Comparison of ENCODE assay signal across 12 cellular contexts in the genomic region with DNA sequence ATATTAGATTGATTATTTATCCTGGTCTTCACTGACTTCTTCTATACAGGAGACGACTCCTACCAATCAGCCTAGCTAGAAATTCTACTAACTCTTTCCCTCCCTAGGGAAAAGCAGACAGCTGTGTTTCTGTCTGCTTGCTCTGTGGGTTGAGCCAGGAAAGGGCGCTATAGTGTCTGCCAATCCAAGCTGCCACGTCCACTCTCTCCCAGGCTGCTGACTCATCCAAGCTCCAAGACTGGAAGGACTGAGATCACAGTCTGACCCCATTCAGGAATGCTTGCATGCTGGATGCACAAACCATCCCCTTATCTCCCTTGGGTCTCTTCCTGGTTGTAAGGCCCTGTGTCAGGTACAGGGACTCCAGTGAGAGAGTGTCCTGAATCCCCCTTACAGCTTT.
A peak's percentile ranks its signal among the peaks of the same experiment; 100 is the strongest.
DNase-seq lines count a peak whose midpoint lies in the region; ATAC-seq, FAIRE-seq and TF ChIP-seq lines count a peak whose summit lies in the region.
"Had no signal": no experiment of that assay in that cellular context is flagged by ENCODE, and none has a peak within 500 bp of the region (broad histone marks: within the 10 kb centered on the region; RNA-seq: fewer than 3 reads in every experiment).

No MANE protein-coding gene starts in this region.

- H3K4me2 ChIP-seq in IMR-90 (ENCODE audit: low read depth, low read length) (no peak overlapping the region), mesendoderm (ENCODE audit: low read length) (no peak overlapping the region)

- CTCF ChIA-PET in IMR-90 (lab: Yijun Ruan, JAX): interaction anchor here (1.1 kb wide), 2 partner anchors 27 to 364 kb away, joined by 3 to 6 read pairs; no protein-coding TSS in a partner anchor

- no peak overlapping the region for H3K9ac ChIP-seq in IMR-90 (ENCODE audit: low read depth, low read length)
- H3K9ac ChIP-seq in mesendoderm (ENCODE audit: low read length): no peak overlapping the region

- H3K79me1 ChIP-seq in IMR-90 (ENCODE audit: low read depth in 1 of 2, low read length in 2 of 2) (no peaks in the 10 kb centered on the region), mesendoderm (ENCODE audit: low read length) (no peaks in the 10 kb centered on the region)

- POLR2A ChIA-PET in IMR-90 (lab: Charles Lee; ENCODE audit: unreplicated experiment): no interaction called here

- H2BK5ac ChIP-seq in IMR-90 (ENCODE audit: low read depth, low read length, poor library complexity, severe bottlenecking) (peak overlapping the region; percentile 59), mesendoderm (ENCODE audit: low read length) (no peak overlapping the region)

- WGBS in IMR-90 (ENCODE audit: extremely low coverage in 2 of 2, insufficient read length in 1 of 2), 2 experiments: no CpG with 5 or more reads among the region's 3 CpGs
- WGBS in mesendoderm (ENCODE audit: extremely low coverage, insufficient coverage, low lambda C conversion rate): no CpG with 5 or more reads among the region's 3 CpGs
- WGBS in small intestine, 3 donors: 55 to 70% (median 70%) methylated on average over 3 of the region's 3 CpGs

- no peak for TF ChIP-seq POLR2A in IMR-90 (IDR thresholded peaks at IDR 0.05; ENCODE audit: low read depth, low read length)

- DNase-seq in COLO668 (lab: John Stamatoyannopoulos, UW; ENCODE audit: unreplicated experiment) (peak; percentile 9), IMR-90 (peak; percentile 97), dedifferentiated amniotic fluid mesenchymal stem cell (ENCODE audit: extremely low spot score) (peak; percentile 72), mesendoderm (peak; percentile 95), GM10266 (ENCODE audit: extremely low spot score) (no peak), NCI-H2196 treated with DMSO at 0.1 percent for 48 hours (lab: John Stamatoyannopoulos, UW; ENCODE audit: unreplicated experiment) (no peak), small intestine (no peak)
- no peak for DNase-seq in activated T-cell treated with anti-CD3 and anti-CD28 coated beads, Interleukin-2, amount 50 U/mL, for 1 hour
- DNase-seq: testis had no signal

- H3K23ac ChIP-seq in IMR-90 (ENCODE audit: low read depth, low read length) (no peak overlapping the region), mesendoderm (ENCODE audit: low read length) (no peak overlapping the region)

- H3K4ac ChIP-seq in IMR-90 (ENCODE audit: low read depth, low read length) (peak overlapping the region; percentile 33; the same call in 1 of the 2 replicates), mesendoderm (ENCODE audit: low read depth, low read length) (no peak overlapping the region)

- peak; percentile 18; the same call in 1 of the 2 replicates for TF ChIP-seq RAD21 in IMR-90 (IDR thresholded peaks at IDR 0.05; ENCODE audit: low read length)

- H3K14ac ChIP-seq in IMR-90 (replicated peaks; ENCODE audit: low read depth, low read length): no peak overlapping the region

- H4K20me1 ChIP-seq in IMR-90 (ENCODE audit: insufficient read depth, low read length): no peaks in the 10 kb centered on the region

- no TSS peak for BruUV-seq in IMR-90 (replicated peaks; lab: Mats Ljungman, UMichigan)

- H3K27me3 ChIP-seq in IMR-90 (ENCODE audit: control insufficient read depth, insufficient read depth, low read length): no peaks in the 10 kb centered on the region
- H3K27me3 ChIP-seq in mesendoderm (ENCODE audit: insufficient read depth, low read length, poor library complexity): no peaks in the 10 kb centered on the region
- peaks cover 0 to 2% of the 10 kb centered on the region in 2 donors for H3K27me3 ChIP-seq in small intestine (ENCODE audit: control insufficient read depth in 2 of 2, insufficient read depth in 2 of 2, low read length in 2 of 2)
- H3K27me3 ChIP-seq: dorsolateral prefrontal cortex, testis had no signal

- H3K4me3 ChIP-seq in IMR-90 (ENCODE audit: insufficient read depth, low read depth, low read length): no peak overlapping the region
- H3K4me3 ChIP-seq in mesendoderm (ENCODE audit: low read length): no peak overlapping the region
- no peak overlapping the region for H3K4me3 ChIP-seq in small intestine (ENCODE audit: low read depth in 1 of 2, low read length in 2 of 2)
- H3K4me3 ChIP-seq: dorsolateral prefrontal cortex, testis had no signal

- H3K9me1 ChIP-seq in IMR-90 (ENCODE audit: insufficient read depth, low read length): no peaks in the 10 kb centered on the region

- dilution Hi-C loops in IMR-90 (cut with HindIII; ENCODE audit: low sequenced_read_pairs, unreplicated experiment): no loop called here

- H2BK15ac ChIP-seq in IMR-90 (ENCODE audit: low read depth, low read length): 0 out of 3 replicates have a peak overlapping the region, but pooled peaks have one; percentile 25
- no peak overlapping the region for H2BK15ac ChIP-seq in mesendoderm (replicated peaks; ENCODE audit: low read depth)

- no peak for FAIRE-seq in small intestine (lab: Jason Lieb, UNC)
- FAIRE-seq: GM18507 had no signal

- H2AK9ac ChIP-seq in IMR-90 (replicated peaks; ENCODE audit: low read depth, low read length, poor library complexity): peak overlapping the region; percentile 37

- H2BK20ac ChIP-seq in IMR-90 (ENCODE audit: low read depth, low read length): peak overlapping the region; percentile 59; the same call in 1 of the 2 replicates

- ATAC-seq in IMR-90 (ENCODE audit: low read depth): peak; percentile 98

- H3K18ac ChIP-seq in IMR-90 (ENCODE audit: low read depth, low read length) (peak overlapping the region; percentile 71; the same call in 1 of the 2 replicates), mesendoderm (ENCODE audit: low read length) (no peak overlapping the region)

- TF ChIP-seq CTCF in IMR-90 (conservative IDR thresholded peaks at IDR 0.05; ENCODE audit: low read depth, low read length) (0 out of 2 replicates have a peak, but pooled peaks have one; percentile 13), GM10266 (IDR thresholded peaks at IDR 0.05; ENCODE audit: control insufficient read depth, insufficient read depth, low read depth, missing control alignments) (no peak)

- in situ Hi-C loops in IMR-90 (cut with MboI; ENCODE audit: low sequenced_read_pairs): no loop called here

- no peaks in the 10 kb centered on the region for H3K79me2 ChIP-seq in mesendoderm (ENCODE audit: control insufficient read depth, insufficient read depth, low read length)

- H3K36me3 ChIP-seq in IMR-90 (ENCODE audit: control insufficient read depth, insufficient read depth, low read length): no peaks in the 10 kb centered on the region
- no peaks in the 10 kb centered on the region for H3K36me3 ChIP-seq in mesendoderm (ENCODE audit: control insufficient read depth, insufficient read depth, low read length)
- no peaks in the 10 kb centered on the region for H3K36me3 ChIP-seq in small intestine (ENCODE audit: control insufficient read depth in 2 of 2, insufficient read depth in 2 of 2, low read length in 2 of 2)

- H3K27ac ChIP-seq in IMR-90 (ENCODE audit: insufficient read depth, low read length) (no peak overlapping the region), mesendoderm (ENCODE audit: low read depth, low read length) (no peak overlapping the region), small intestine (ENCODE audit: low read depth in 1 of 2, low read length in 1 of 2) (no peak overlapping the region)
- H3K27ac ChIP-seq: dorsolateral prefrontal cortex, testis had no signal

- H4K5ac ChIP-seq in IMR-90 (ENCODE audit: low read depth, low read length): peak overlapping the region; percentile 30; the same call in 1 of the 2 replicates
- no peak overlapping the region for H4K5ac ChIP-seq in mesendoderm (ENCODE audit: low read length)

- intact Hi-C loops in IMR-90 (cut with micrococcal nuclease): no loop called here

- H2BK120ac ChIP-seq in IMR-90 (ENCODE audit: low read depth, low read length): peak overlapping the region; percentile 68; the same call in 1 of the 2 replicates
- H2BK120ac ChIP-seq in mesendoderm (ENCODE audit: low read depth, low read length): no peak overlapping the region

- H3K4me1 ChIP-seq in IMR-90 (ENCODE audit: control insufficient read depth, insufficient read depth, low read length) (peaks cover 2% of the 10 kb centered on the region; the same call in 1 of the 2 replicates), mesendoderm (ENCODE audit: control insufficient read depth, low read depth, low read length) (no peaks in the 10 kb centered on the region), small intestine (ENCODE audit: control insufficient read depth in 2 of 2, insufficient read depth in 1 of 2, low read depth in 1 of 2, low read length in 1 of 2) (no peaks in the 10 kb centered on the region)
- H3K4me1 ChIP-seq: Caco-2, testis had no signal

- H2AFZ ChIP-seq in IMR-90 (replicated peaks; ENCODE audit: low read length, poor library complexity): peak overlapping the region; percentile 74

- H2AK5ac ChIP-seq in IMR-90 (ENCODE audit: low read depth, low read length) (no peak overlapping the region), mesendoderm (ENCODE audit: low read length) (no peak overlapping the region)

- H4K8ac ChIP-seq in IMR-90 (ENCODE audit: low read depth in 2 of 2, low read length in 2 of 2) (peak overlapping the region in 1 of 2 experiments; percentile 84; a peak in 2 of 4 replicates), mesendoderm (ENCODE audit: low read depth, low read length) (no peak overlapping the region)

- no peaks in the 10 kb centered on the region for H3K9me3 ChIP-seq in IMR-90 (ENCODE audit: control insufficient read depth, insufficient read depth, low read length)
- H3K9me3 ChIP-seq in small intestine (ENCODE audit: control insufficient read depth, low read depth): no peaks in the 10 kb centered on the region
- H3K9me3 ChIP-seq: testis had no signal

- H3K56ac ChIP-seq in IMR-90 (ENCODE audit: extremely low read depth, insufficient read depth, low read length): no peak overlapping the region
- no peak overlapping the region for H3K56ac ChIP-seq in mesendoderm (ENCODE audit: low read length)

- H4K91ac ChIP-seq in IMR-90 (ENCODE audit: insufficient read depth, low read depth, low read length): no peak overlapping the region

TF ChIP-seq in IMR-90, 13 proteins besides CTCF, POLR2A, EP300 and RAD21 (continues in another document):
- TF ChIP-seq, protein P1, sequence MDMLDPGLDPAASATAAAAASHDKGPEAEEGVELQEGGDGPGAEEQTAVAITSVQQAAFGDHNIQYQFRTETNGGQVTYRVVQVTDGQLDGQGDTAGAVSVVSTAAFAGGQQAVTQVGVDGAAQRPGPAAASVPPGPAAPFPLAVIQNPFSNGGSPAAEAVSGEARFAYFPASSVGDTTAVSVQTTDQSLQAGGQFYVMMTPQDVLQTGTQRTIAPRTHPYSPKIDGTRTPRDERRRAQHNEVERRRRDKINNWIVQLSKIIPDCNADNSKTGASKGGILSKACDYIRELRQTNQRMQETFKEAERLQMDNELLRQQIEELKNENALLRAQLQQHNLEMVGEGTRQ (IDR thresholded peaks at IDR 0.05; ENCODE audit: low read depth, low read length): no peak
- TF ChIP-seq RCOR1 (IDR thresholded peaks at IDR 0.05; ENCODE audit: insufficient replicate concordance, low read length) (no peak), MAFK (IDR thresholded peaks at IDR 0.05; ENCODE audit: low read depth, low read length) (peak; percentile 37; the same call in 1 of the 2 replicates), CEBPB (IDR thresholded peaks at IDR 0.05; ENCODE audit: low read depth, low read length) (no peak), MAZ (IDR thresholded peaks at IDR 0.05; ENCODE audit: borderline replicate concordance, low read depth, low read length) (no peak), MXI1 (IDR thresholded peaks at IDR 0.05; ENCODE audit: borderline replicate concordance, low read depth, low read length) (no peak)

Comparison
In these comparisons a context has a peak if more than half of its experiments do, and no peak if none do; other contexts are left out.
1. DNase-seq: peak in COLO668 (single experiment), IMR-90 (single experiment), dedifferentiated amniotic fluid mesenchymal stem cell (single experiment) and mesendoderm (single experiment); none in GM10266 (single experiment), NCI-H2196 treated with DMSO at 0.1 percent for 48 hours (single experiment), small intestine (single experiment) and activated T-cell treated with anti-CD3 and anti-CD28 coated beads, Interleukin-2, amount 50 U/mL, for 1 hour (single experiment).